Comparison of ENCODE assay signal across 8 cellular contexts in genomic region chr6:70369332-70369950, GRCh38. TPM values are rescaled to one million over a fixed set of nuclear protein-coding genes. Genes with fewer than 3 reads are reported as not detected.
DNase-seq lines count a peak whose midpoint lies in the region; ATAC-seq and TF ChIP-seq lines count a peak whose summit lies in the region.

No MANE protein-coding gene starts in this region.

- H3K27me3 Mint-ChIP-seq in neural crest cell (ENCODE audit: low read depth), result no peaks in the 10 kb centered on the region

- no peak overlapping the region for H3K27ac Mint-ChIP-seq in neural crest cell (ENCODE audit: unreplicated experiment)

- no peak overlapping the region for H3K27ac ChIP-seq in substantia nigra (ENCODE audit: low read depth, low read length, poor library complexity, severe bottlenecking)

- no peak overlapping the region for H3K4me3 Mint-ChIP-seq in neural crest cell

- H3K36me3 Mint-ChIP-seq in neural crest cell (ENCODE audit: low read depth), result no peaks in the 10 kb centered on the region

- H3K4me1 Mint-ChIP-seq in neural crest cell, result no peaks in the 10 kb centered on the region

- TF ChIP-seq CTCF in neural crest cell (conservative IDR thresholded peaks at IDR 0.05), result peak; percentile 87

- no peaks in the 10 kb centered on the region for H3K9me3 Mint-ChIP-seq in neural crest cell

- peak; percentile 75 for ATAC-seq in GM21360 (IDR thresholded peaks at IDR 0.05; ENCODE audit: unreplicated experiment)

- DNase-seq in DMS114 treated with DMSO at 0.1 percent for 48 hours (lab: John Stamatoyannopoulos, UW; ENCODE audit: unreplicated experiment), result peak; percentile 61
- peak; percentile 58 for DNase-seq in HS-5 (ENCODE audit: low read depth)
- DNase-seq in OCI-M1 (lab: John Stamatoyannopoulos, UW), result peak; percentile 95
- peak; percentile 62 for DNase-seq in activated T-cell treated with anti-CD3 and anti-CD28 coated beads, Interleukin-2, amount 50 U/mL, for 1 hour
- peak; percentile 35 for DNase-seq in fibroblast of gingiva (ENCODE audit: low read depth)
- DNase-seq in neural crest cell (ENCODE audit: low read depth, low spot score), result peak; percentile 71
- peak in 42 of 49 donors; percentile 1 to 70 (median 36) for DNase-seq in substantia nigra (lab: John Stamatoyannopoulos, UW)

RNA-seq across cellular contexts. Expression of gene FAM135A, which starts 43.9 kb away (rescaled TPM):
- total RNA-seq in neural crest cell, result 30.9 and 32.1 TPM in 2 replicates

Comparison
In these comparisons a context has a peak if more than half of its experiments do, and no peak if none do; other contexts are left out.
1. DNase-seq: peak in every context shown above with its lines; median percentile 95 in OCI-M1; 71 in neural crest cell; 62 in activated T-cell treated with anti-CD3 and anti-CD28 coated beads, Interleukin-2, amount 50 U/mL, for 1 hour; 61 in DMS114 treated with DMSO at 0.1 percent for 48 hours; 58 in HS-5; 36 in substantia nigra; 35 in fibroblast of gingiva.